Comparison of ENCODE assay signal across 2 cellular contexts in genomic region chr6:137704802-137705165, GRCh38.
TF ChIP-seq lines count a peak whose summit lies in the region.

No MANE protein-coding gene starts in this region.

TF ChIP-seq in GM23338, 12 proteins besides CTCF, POLR2A, EP300 and RAD21 (continued from another document):
- TF ChIP-seq NANOG (IDR thresholded peaks at IDR 0.05; ENCODE audit: borderline replicate concordance), result no peak
- TF ChIP-seq EZH2 (IDR thresholded peaks at IDR 0.05; ENCODE audit: low read depth, unreplicated experiment), result no peak
- no peak for TF ChIP-seq POLR2AphosphoS5 (IDR thresholded peaks at IDR 0.05; ENCODE audit: low read depth)
- TF ChIP-seq STAT1 (IDR thresholded peaks at IDR 0.05; ENCODE audit: unreplicated experiment), result no peak
- TF ChIP-seq, protein P1, sequence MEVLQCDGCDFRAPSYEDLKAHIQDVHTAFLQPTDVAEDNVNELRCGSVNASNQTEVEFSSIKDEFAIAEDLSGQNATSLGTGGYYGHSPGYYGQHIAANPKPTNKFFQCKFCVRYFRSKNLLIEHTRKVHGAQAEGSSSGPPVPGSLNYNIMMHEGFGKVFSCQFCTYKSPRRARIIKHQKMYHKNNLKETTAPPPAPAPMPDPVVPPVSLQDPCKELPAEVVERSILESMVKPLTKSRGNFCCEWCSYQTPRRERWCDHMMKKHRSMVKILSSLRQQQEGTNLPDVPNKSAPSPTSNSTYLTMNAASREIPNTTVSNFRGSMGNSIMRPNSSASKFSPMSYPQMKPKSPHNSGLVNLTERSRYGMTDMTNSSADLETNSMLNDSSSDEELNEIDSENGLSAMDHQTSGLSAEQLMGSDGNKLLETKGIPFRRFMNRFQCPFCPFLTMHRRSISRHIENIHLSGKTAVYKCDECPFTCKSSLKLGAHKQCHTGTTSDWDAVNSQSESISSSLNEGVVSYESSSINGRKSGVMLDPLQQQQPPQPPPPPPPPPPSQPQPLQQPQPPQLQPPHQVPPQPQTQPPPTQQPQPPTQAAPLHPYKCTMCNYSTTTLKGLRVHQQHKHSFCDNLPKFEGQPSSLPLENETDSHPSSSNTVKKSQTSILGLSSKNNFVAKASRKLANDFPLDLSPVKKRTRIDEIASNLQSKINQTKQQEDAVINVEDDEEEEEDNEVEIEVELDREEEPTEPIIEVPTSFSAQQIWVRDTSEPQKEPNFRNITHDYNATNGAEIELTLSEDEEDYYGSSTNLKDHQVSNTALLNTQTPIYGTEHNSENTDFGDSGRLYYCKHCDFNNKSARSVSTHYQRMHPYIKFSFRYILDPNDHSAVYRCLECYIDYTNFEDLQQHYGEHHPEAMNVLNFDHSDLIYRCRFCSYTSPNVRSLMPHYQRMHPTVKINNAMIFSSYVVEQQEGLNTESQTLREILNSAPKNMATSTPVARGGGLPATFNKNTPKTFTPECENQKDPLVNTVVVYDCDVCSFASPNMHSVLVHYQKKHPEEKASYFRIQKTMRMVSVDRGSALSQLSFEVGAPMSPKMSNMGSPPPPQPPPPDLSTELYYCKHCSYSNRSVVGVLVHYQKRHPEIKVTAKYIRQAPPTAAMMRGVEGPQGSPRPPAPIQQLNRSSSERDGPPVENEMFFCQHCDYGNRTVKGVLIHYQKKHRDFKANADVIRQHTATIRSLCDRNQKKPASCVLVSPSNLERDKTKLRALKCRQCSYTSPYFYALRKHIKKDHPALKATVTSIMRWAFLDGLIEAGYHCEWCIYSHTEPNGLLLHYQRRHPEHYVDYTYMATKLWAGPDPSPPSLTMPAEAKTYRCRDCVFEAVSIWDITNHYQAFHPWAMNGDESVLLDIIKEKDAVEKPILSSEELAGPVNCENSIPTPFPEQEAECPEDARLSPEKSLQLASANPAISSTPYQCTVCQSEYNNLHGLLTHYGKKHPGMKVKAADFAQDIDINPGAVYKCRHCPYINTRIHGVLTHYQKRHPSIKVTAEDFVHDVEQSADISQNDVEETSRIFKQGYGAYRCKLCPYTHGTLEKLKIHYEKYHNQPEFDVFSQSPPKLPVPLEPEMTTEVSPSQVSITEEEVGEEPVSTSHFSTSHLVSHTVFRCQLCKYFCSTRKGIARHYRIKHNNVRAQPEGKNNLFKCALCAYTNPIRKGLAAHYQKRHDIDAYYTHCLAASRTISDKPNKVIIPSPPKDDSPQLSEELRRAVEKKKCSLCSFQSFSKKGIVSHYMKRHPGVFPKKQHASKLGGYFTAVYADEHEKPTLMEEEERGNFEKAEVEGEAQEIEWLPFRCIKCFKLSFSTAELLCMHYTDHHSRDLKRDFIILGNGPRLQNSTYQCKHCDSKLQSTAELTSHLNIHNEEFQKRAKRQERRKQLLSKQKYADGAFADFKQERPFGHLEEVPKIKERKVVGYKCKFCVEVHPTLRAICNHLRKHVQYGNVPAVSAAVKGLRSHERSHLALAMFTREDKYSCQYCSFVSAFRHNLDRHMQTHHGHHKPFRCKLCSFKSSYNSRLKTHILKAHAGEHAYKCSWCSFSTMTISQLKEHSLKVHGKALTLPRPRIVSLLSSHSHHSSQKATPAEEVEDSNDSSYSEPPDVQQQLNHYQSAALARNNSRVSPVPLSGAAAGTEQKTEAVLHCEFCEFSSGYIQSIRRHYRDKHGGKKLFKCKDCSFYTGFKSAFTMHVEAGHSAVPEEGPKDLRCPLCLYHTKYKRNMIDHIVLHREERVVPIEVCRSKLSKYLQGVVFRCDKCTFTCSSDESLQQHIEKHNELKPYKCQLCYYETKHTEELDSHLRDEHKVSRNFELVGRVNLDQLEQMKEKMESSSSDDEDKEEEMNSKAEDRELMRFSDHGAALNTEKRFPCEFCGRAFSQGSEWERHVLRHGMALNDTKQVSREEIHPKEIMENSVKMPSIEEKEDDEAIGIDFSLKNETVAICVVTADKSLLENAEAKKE (CRISPR knock-in tag; IDR thresholded peaks at IDR 0.05), result no peak
- TF ChIP-seq JUNB (IDR thresholded peaks at IDR 0.05; ENCODE audit: unreplicated experiment), result no peak
- TF ChIP-seq CREB1 (CRISPR knock-in tag; IDR thresholded peaks at IDR 0.05; ENCODE audit: low read depth), result no peak
- no peak for TF ChIP-seq REST (IDR thresholded peaks at IDR 0.05; ENCODE audit: unreplicated experiment)
TF ChIP-seq in GM23338: peak in this region for 0.

TF ChIP-seq in WTC11, 78 proteins besides CTCF, POLR2A, EP300 and RAD21 (continued from another document):
- TF ChIP-seq, protein P2, sequence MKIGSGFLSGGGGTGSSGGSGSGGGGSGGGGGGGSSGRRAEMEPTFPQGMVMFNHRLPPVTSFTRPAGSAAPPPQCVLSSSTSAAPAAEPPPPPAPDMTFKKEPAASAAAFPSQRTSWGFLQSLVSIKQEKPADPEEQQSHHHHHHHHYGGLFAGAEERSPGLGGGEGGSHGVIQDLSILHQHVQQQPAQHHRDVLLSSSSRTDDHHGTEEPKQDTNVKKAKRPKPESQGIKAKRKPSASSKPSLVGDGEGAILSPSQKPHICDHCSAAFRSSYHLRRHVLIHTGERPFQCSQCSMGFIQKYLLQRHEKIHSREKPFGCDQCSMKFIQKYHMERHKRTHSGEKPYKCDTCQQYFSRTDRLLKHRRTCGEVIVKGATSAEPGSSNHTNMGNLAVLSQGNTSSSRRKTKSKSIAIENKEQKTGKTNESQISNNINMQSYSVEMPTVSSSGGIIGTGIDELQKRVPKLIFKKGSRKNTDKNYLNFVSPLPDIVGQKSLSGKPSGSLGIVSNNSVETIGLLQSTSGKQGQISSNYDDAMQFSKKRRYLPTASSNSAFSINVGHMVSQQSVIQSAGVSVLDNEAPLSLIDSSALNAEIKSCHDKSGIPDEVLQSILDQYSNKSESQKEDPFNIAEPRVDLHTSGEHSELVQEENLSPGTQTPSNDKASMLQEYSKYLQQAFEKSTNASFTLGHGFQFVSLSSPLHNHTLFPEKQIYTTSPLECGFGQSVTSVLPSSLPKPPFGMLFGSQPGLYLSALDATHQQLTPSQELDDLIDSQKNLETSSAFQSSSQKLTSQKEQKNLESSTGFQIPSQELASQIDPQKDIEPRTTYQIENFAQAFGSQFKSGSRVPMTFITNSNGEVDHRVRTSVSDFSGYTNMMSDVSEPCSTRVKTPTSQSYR (CRISPR knock-in tag; IDR thresholded peaks at IDR 0.05), result no peak
- TF ChIP-seq, protein P3, sequence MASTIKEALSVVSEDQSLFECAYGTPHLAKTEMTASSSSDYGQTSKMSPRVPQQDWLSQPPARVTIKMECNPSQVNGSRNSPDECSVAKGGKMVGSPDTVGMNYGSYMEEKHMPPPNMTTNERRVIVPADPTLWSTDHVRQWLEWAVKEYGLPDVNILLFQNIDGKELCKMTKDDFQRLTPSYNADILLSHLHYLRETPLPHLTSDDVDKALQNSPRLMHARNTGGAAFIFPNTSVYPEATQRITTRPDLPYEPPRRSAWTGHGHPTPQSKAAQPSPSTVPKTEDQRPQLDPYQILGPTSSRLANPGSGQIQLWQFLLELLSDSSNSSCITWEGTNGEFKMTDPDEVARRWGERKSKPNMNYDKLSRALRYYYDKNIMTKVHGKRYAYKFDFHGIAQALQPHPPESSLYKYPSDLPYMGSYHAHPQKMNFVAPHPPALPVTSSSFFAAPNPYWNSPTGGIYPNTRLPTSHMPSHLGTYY (CRISPR knock-in tag; IDR thresholded peaks at IDR 0.05), result no peak
- TF ChIP-seq ATF2 (CRISPR knock-in tag; IDR thresholded peaks at IDR 0.05; ENCODE audit: borderline replicate concordance, low read depth) (no peak), SMAD3 (CRISPR knock-in tag; IDR thresholded peaks at IDR 0.05; ENCODE audit: borderline replicate concordance) (no peak), SOX15 (CRISPR knock-in tag; IDR thresholded peaks at IDR 0.05) (no peak), ZNF138 (CRISPR knock-in tag; conservative IDR thresholded peaks at IDR 0.05) (no peak), FOXK1 (CRISPR knock-in tag; IDR thresholded peaks at IDR 0.05) (no peak), ESRRA (CRISPR knock-in tag; IDR thresholded peaks at IDR 0.05; ENCODE audit: borderline replicate concordance) (no peak), PRRX2 (CRISPR knock-in tag; IDR thresholded peaks at IDR 0.05) (no peak)
- TF ChIP-seq, protein P4, sequence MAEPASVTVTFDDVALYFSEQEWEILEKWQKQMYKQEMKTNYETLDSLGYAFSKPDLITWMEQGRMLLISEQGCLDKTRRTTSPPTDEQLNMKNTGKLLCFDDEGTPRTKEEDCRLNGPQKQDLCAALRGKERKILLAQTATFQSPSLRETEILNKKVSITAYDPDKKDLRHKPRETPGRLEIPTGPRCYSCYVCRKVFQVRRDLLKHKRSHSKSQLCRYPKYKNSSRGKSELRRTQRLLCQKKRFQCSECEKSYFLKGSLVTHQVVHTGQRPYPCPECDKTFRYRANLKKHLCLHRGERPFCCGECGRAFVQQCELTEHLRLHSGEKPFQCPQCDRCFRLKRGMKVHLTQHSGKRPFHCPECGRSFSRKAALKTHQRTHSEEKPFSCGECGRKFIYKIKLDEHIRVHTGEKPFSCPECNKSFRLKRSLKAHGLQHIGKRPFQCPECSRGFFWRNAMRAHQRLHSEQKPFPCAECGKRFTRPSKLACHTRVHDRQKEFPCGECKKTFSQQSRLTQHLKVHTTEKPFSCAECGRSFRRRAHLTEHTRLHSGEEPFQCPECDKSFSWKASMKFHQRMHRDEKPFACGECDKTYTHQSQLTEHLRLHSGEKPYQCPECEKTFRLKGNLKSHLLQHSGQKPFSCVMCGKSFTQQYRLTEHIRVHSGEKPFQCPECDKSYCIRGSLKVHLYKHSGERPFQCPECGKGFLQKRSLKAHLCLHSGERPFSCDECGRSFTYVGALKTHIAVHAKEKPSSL (CRISPR knock-in tag; conservative IDR thresholded peaks at IDR 0.05), result no peak
- TF ChIP-seq, protein P5, sequence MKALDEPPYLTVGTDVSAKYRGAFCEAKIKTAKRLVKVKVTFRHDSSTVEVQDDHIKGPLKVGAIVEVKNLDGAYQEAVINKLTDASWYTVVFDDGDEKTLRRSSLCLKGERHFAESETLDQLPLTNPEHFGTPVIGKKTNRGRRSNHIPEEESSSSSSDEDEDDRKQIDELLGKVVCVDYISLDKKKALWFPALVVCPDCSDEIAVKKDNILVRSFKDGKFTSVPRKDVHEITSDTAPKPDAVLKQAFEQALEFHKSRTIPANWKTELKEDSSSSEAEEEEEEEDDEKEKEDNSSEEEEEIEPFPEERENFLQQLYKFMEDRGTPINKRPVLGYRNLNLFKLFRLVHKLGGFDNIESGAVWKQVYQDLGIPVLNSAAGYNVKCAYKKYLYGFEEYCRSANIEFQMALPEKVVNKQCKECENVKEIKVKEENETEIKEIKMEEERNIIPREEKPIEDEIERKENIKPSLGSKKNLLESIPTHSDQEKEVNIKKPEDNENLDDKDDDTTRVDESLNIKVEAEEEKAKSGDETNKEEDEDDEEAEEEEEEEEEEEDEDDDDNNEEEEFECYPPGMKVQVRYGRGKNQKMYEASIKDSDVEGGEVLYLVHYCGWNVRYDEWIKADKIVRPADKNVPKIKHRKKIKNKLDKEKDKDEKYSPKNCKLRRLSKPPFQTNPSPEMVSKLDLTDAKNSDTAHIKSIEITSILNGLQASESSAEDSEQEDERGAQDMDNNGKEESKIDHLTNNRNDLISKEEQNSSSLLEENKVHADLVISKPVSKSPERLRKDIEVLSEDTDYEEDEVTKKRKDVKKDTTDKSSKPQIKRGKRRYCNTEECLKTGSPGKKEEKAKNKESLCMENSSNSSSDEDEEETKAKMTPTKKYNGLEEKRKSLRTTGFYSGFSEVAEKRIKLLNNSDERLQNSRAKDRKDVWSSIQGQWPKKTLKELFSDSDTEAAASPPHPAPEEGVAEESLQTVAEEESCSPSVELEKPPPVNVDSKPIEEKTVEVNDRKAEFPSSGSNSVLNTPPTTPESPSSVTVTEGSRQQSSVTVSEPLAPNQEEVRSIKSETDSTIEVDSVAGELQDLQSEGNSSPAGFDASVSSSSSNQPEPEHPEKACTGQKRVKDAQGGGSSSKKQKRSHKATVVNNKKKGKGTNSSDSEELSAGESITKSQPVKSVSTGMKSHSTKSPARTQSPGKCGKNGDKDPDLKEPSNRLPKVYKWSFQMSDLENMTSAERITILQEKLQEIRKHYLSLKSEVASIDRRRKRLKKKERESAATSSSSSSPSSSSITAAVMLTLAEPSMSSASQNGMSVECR (CRISPR knock-in tag; IDR thresholded peaks at IDR 0.05; ENCODE audit: borderline replicate concordance), result no peak
